ENCODE assay signal across 1 cellular context in genomic region chr5:138985683-138986082, GRCh38.
A peak's percentile ranks its signal among the peaks of the same experiment; 100 is the strongest.
TF ChIP-seq lines count a peak whose summit lies in the region.

No MANE protein-coding gene starts in this region.

TF ChIP-seq in WTC11, 78 proteins besides CTCF, POLR2A, EP300 and RAD21 (continued from another document):
- TF ChIP-seq ARID4B (CRISPR knock-in tag; IDR thresholded peaks at IDR 0.05; ENCODE audit: borderline replicate concordance) (no peak), ZNF138 (CRISPR knock-in tag; conservative IDR thresholded peaks at IDR 0.05) (no peak), OVOL2 (CRISPR knock-in tag; IDR thresholded peaks at IDR 0.05; ENCODE audit: borderline replicate concordance) (no peak), ZNF121 (CRISPR knock-in tag; IDR thresholded peaks at IDR 0.05) (0 out of 2 replicates have a peak, but pooled peaks have one; percentile 45), SMAD3 (CRISPR knock-in tag; IDR thresholded peaks at IDR 0.05; ENCODE audit: borderline replicate concordance) (no peak), PREB (CRISPR knock-in tag; IDR thresholded peaks at IDR 0.05; ENCODE audit: borderline replicate concordance) (no peak)
